17 cellular contexts compared by ENCODE assay signal in genomic region chr9:135135927-135136311, GRCh38. TPM values are rescaled to one million over a fixed set of nuclear protein-coding genes. Genes with fewer than 3 reads are reported as not detected.
DNase-seq lines count a peak whose midpoint lies in the region; ATAC-seq, FAIRE-seq and TF ChIP-seq lines count a peak whose summit lies in the region.
"Had no signal": no experiment of that assay in that cellular context is flagged by ENCODE, and none has a peak within 500 bp of the region (broad histone marks: within the 10 kb centered on the region; RNA-seq: fewer than 3 reads in every experiment).

No MANE protein-coding gene starts in this region.

- 27% methylated on average over 6 of the region's 6 CpGs for WGBS in right cardiac atrium

- H3K27ac ChIP-seq in right cardiac atrium (ENCODE audit: low read length), result no peak overlapping the region
- peak overlapping the region in 33 of 59 donors; percentile 11 to 96 (median 89) for H3K27ac ChIP-seq in dorsolateral prefrontal cortex
- H3K27ac ChIP-seq in temporal lobe (ENCODE audit: low read depth, low read length), result peak overlapping the region; percentile 79

- no peak overlapping the region for H3K4me3 ChIP-seq in right cardiac atrium (ENCODE audit: low read length)
- H3K4me3 ChIP-seq in dorsolateral prefrontal cortex, result no peak overlapping the region
- no peak overlapping the region for H3K4me3 ChIP-seq in mucosa of descending colon
- H3K4me3 ChIP-seq: A549 had no signal

- FAIRE-seq in frontal cortex (lab: Jason Lieb, UNC), result no peak
- FAIRE-seq: A549, GM19239, HepG2 had no signal

- peak; percentile 14 to 33 for ATAC-seq in right cardiac atrium
- ATAC-seq in mucosa of descending colon, result no peak
- ATAC-seq: A549, HepG2 had no signal

- TF ChIP-seq CTCF in dorsolateral prefrontal cortex (IDR thresholded peaks at IDR 0.05 in 54 of 56, conservative IDR thresholded peaks at IDR 0.05 in 2 of 56; ENCODE audit: low read depth in 1 of 56, partially characterized antibody in 56 of 56), result no peak
- no peak for TF ChIP-seq CTCF in mucosa of descending colon (IDR thresholded peaks at IDR 0.05)

- intact Hi-C loops in right cardiac atrium (cut with DNase I) (no loop called here), cardiac septum (cut with DNase I) (no loop called here), dorsolateral prefrontal cortex (cut with DNase I) (no loop called here), mucosa of descending colon (cut with DNase I, micrococcal nuclease) (no loop called here)

- DNase-seq in right cardiac atrium, result no peak
- no peak for DNase-seq in cardiac septum (ENCODE audit: low spot score)
- DNase-seq in SK-N-DZ (ENCODE audit: low spot score), result peak; percentile 50
- no peak for DNase-seq in dorsolateral prefrontal cortex
- DNase-seq in occipital lobe (lab: John Stamatoyannopoulos, UW), result no peak
- no peak for DNase-seq in mucosa of descending colon
- no peak for DNase-seq in frontal cortex (ENCODE audit: low spot score in 2 of 2)
- DNase-seq: CD4-positive, CD25-positive, alpha-beta regulatory T cell; DMS53; GF-D8; GOT3; H9 had no signal

- no peaks in the 10 kb centered on the region for H3K9me3 ChIP-seq in right cardiac atrium (ENCODE audit: control insufficient read depth, low read length)
- no peaks in the 10 kb centered on the region for H3K9me3 ChIP-seq in mucosa of descending colon

- H3K4me1 ChIP-seq in right cardiac atrium (ENCODE audit: control insufficient read depth, insufficient read depth, low read length), result no peaks in the 10 kb centered on the region
- H3K4me1 ChIP-seq in mucosa of descending colon (ENCODE audit: low read depth), result no peaks in the 10 kb centered on the region

- no peaks in the 10 kb centered on the region for H3K36me3 ChIP-seq in mucosa of descending colon (ENCODE audit: low read depth)
- H3K36me3 ChIP-seq: BE2C had no signal

- H3K27me3 ChIP-seq in right cardiac atrium (ENCODE audit: control insufficient read depth, insufficient read depth), result no peaks in the 10 kb centered on the region
- no peaks in the 10 kb centered on the region for H3K27me3 ChIP-seq in dorsolateral prefrontal cortex
- H3K27me3 ChIP-seq: BE2C had no signal

RNA-seq across cellular contexts. Expression of gene OLFM1, which starts 48.5 kb away (rescaled TPM):
- total RNA-seq in right cardiac atrium (10 to 100 TPM in 2 of 4 donors, 1 to 10 TPM in 2; 8.8 to 19.0 (median 9.5) TPM), cardiac septum (8.6 TPM), dorsolateral prefrontal cortex (1,000 to 10,000 TPM in 2 of 120 experiments, 100 to 1,000 TPM in 118; 171 to 1,128 (median 638) TPM), temporal lobe (75.5 TPM), occipital lobe (77.8 TPM), mucosa of descending colon (10 to 100 TPM in 2 of 3 donors, 1 to 10 TPM in 1; 4.6 to 17.7 (median 13.9) TPM), frontal cortex (69.7 TPM)
- polyA plus RNA-seq in right cardiac atrium, result 19.1 TPM
- 23.3 and 26.1 TPM in 2 replicates for polyA plus RNA-seq in SK-N-DZ (2014; cell fraction: cytosol; rRNA removed)
- polyA plus RNA-seq in SK-N-DZ (2014; cell fraction: nucleus; rRNA removed), result 9.9 and 12.6 TPM in 2 replicates
- total RNA-seq: CD4-positive, CD25-positive, alpha-beta regulatory T cell; HepG2 had no signal
- polyA plus RNA-seq: CD4-positive, CD25-positive, alpha-beta regulatory T cell; HepG2 had no signal
